In genomic region chr6:43921039-43921438, GRCh38 we compare ENCODE assay signal across 28 cellular contexts.
A peak's percentile ranks its signal among the peaks of the same experiment; 100 is the strongest.
DNase-seq lines count a peak whose midpoint lies in the region; ATAC-seq, FAIRE-seq and TF ChIP-seq lines count a peak whose summit lies in the region.
"Had no signal": no experiment of that assay in that cellular context is flagged by ENCODE, and none has a peak within 500 bp of the region (broad histone marks: within the 10 kb centered on the region; RNA-seq: fewer than 3 reads in every experiment).

No MANE protein-coding gene starts in this region.

- no peak for TF ChIP-seq EP300 in K562 (IDR thresholded peaks at IDR 0.05; ENCODE audit: low read length)

- in situ Hi-C loops in K562 (cut with MboI): no loop called here

- peaks cover under 1% of the 10 kb centered on the region for H3F3A ChIP-seq in neural progenitor cell (ENCODE audit: low read depth)

- H2AFZ ChIP-seq in K562 (ENCODE audit: low read depth, low read length): peak overlapping the region; percentile 4; the same call in 1 of the 2 replicates
- no peak overlapping the region for H2AFZ ChIP-seq in neural progenitor cell (replicated peaks)

- H3K9ac ChIP-seq in K562 (ENCODE audit: insufficient read depth in 1 of 2, low read depth in 2 of 2, low read length in 2 of 2): 0 out of 4 replicates have a peak overlapping the region, but pooled peaks of 1 of the 2 experiments have one; percentile 8
- H3K9ac ChIP-seq in neural progenitor cell: no peak overlapping the region
- H3K9ac ChIP-seq: BLaER1 had no signal

- H3K27ac Mint-ChIP-seq in neural progenitor cell: peak overlapping the region; percentile 61
- H3K27ac Mint-ChIP-seq: activated CD8-positive, alpha-beta T cell treated with anti-CD3 and anti-CD28 coated beads, Interleukin-2, amount 10 ng/mL, durations not matched to agents 7 days and 5 days; activated naive CD4-positive, alpha-beta T cell treated with anti-CD3 and anti-CD28 coated beads, Interleukin-2, amount 50 U/mL, for 24 hours; GM23338; naive thymus-derived CD4-positive, alpha-beta T cell had no signal

- H3K9me3 ChIP-seq in K562 (replicated peaks; ENCODE audit: control insufficient read depth, insufficient read depth, low read depth, low read length): no peaks in the 10 kb centered on the region
- H3K9me3 ChIP-seq in neural progenitor cell (ENCODE audit: low read depth): no peaks in the 10 kb centered on the region
- H3K9me3 ChIP-seq: BLaER1, breast epithelium, gastrocnemius medialis, Peyer's patch, prostate gland had no signal

- WGBS in K562 (ENCODE audit: insufficient coverage, low coverage, missing lambda C conversion rate): 62% methylated on average over 9 of the region's 9 CpGs

- intact Hi-C loops in K562 (cut with micrococcal nuclease): no loop called here

- peak overlapping the region; percentile 14 for H3K4me3 Mint-ChIP-seq in neural progenitor cell
- H3K4me3 Mint-ChIP-seq: activated CD8-positive, alpha-beta T cell treated with anti-CD3 and anti-CD28 coated beads, Interleukin-2, amount 10 ng/mL, durations not matched to agents 7 days and 5 days; activated naive CD4-positive, alpha-beta T cell treated with anti-CD3 and anti-CD28 coated beads, Interleukin-2, amount 50 U/mL, for 24 hours; GM23338 had no signal

- no peaks in the 10 kb centered on the region for H3K36me3 ChIP-seq in K562 (ENCODE audit: control insufficient read depth, insufficient read depth, low read length)
- H3K36me3 ChIP-seq in neural progenitor cell: no peaks in the 10 kb centered on the region
- no peaks in the 10 kb centered on the region for H3K36me3 ChIP-seq in H7 (replicated peaks; ENCODE audit: control insufficient read depth, insufficient read depth, low read length)
- H3K36me3 ChIP-seq: BLaER1, breast epithelium, gastrocnemius medialis, Peyer's patch, prostate gland had no signal

- H3K27me3 Mint-ChIP-seq in neural progenitor cell (ENCODE audit: insufficient read depth, low read depth): peaks cover 4% of the 10 kb centered on the region

- peaks cover 31 to 34% of the 10 kb centered on the region in 2 experiments for H3K4me1 ChIP-seq in K562 (replicated peaks in 1 of 2; ENCODE audit: control insufficient read depth in 2 of 2, insufficient read depth in 2 of 2, low read length in 2 of 2)
- peaks cover 8% of the 10 kb centered on the region for H3K4me1 ChIP-seq in neural progenitor cell
- H3K4me1 ChIP-seq: breast epithelium, prostate gland had no signal

- TF ChIP-seq RAD21 in K562 (CRISPR knock-in tag; conservative IDR thresholded peaks at IDR 0.05 in 1 of 2, IDR thresholded peaks at IDR 0.05 in 1 of 2): no peak

- TF ChIP-seq CTCF in K562 (IDR thresholded peaks at IDR 0.05 in 2 of 3, conservative IDR thresholded peaks at IDR 0.05 in 1 of 3; ENCODE audit: insufficient read depth in 2 of 3, low read depth in 1 of 3, low read length in 3 of 3) (no peak), neural progenitor cell (IDR thresholded peaks at IDR 0.05) (no peak)

- DNase-seq in DMS153 treated with DMSO at 0.1 percent for 48 hours (lab: John Stamatoyannopoulos, UW; ENCODE audit: unreplicated experiment): peak; percentile 39
- peak; percentile 32 for DNase-seq in NCI-H146 treated with DMSO at 0.1 percent for 48 hours (lab: John Stamatoyannopoulos, UW; ENCODE audit: unreplicated experiment)
- no peak for DNase-seq in K562 (ENCODE audit: extremely low read depth in 1 of 4, low spot score in 3 of 4)
- DNase-seq in neural progenitor cell (ENCODE audit: low spot score): no peak
- DNase-seq in COR-L47 (lab: John Stamatoyannopoulos, UW): no peak
- no peak for DNase-seq in SKM-1 treated with dmso at 0.1 percent for 144 hours (lab: John Stamatoyannopoulos, UW; ENCODE audit: unreplicated experiment)
- no peak for DNase-seq in H7
- DNase-seq: activated CD8-positive, alpha-beta T cell treated with anti-CD3 and anti-CD28 coated beads, Interleukin-2, amount 10 ng/mL, durations not matched to agents 7 days and 5 days; amniotic stem cell; gastrocnemius medialis; KBM-7; kidney glomerular epithelial cell; naive thymus-derived CD4-positive, alpha-beta T cell; NCI-H1092; NCI-H2081; NCI-H524; nucleus accumbens; SHP77 treated with DMSO at 0.1 percent for 48 hours; stimulated activated naive CD8-positive, alpha-beta T cell treated with anti-CD3 and anti-CD28 coated beads, Interleukin-15, Interleukin-2, amounts not matched to agents 100 U/mL and 50 U/mL, for 24 hours had no signal

- H3K4me2 ChIP-seq in K562 (ENCODE audit: insufficient read depth, low read length) (no peak overlapping the region), neural progenitor cell (no peak overlapping the region)
- H3K4me2 ChIP-seq: BLaER1, GM23338 had no signal

- no peak overlapping the region for H3K4me3 ChIP-seq in K562
- no peak overlapping the region for H3K4me3 ChIP-seq in neural progenitor cell
- no peak overlapping the region for H3K4me3 ChIP-seq in H7 (ENCODE audit: insufficient read depth, low read depth, low read length)
- H3K4me3 ChIP-seq: BLaER1, breast epithelium, gastrocnemius medialis, GM23338, lung, Peyer's patch, prostate gland had no signal

- ATAC-seq in K562 (no peak), GM19395 (IDR thresholded peaks at IDR 0.05; ENCODE audit: unreplicated experiment) (no peak)
- ATAC-seq: activated CD8-positive, alpha-beta T cell treated with anti-CD3 and anti-CD28 coated beads, Interleukin-2, amount 10 ng/mL, durations not matched to agents 7 days and 5 days; gastrocnemius medialis; GM23338; naive thymus-derived CD4-positive, alpha-beta T cell; stimulated activated naive CD8-positive, alpha-beta T cell treated with anti-CD3 and anti-CD28 coated beads, Interleukin-15, Interleukin-2, amounts not matched to agents 100 U/mL and 50 U/mL, for 24 hours had no signal

- H3K27me3 ChIP-seq in K562 (ENCODE audit: control insufficient read depth in 2 of 2, insufficient read depth in 2 of 2, low read length in 2 of 2) (no peaks in the 10 kb centered on the region), neural progenitor cell (no peaks in the 10 kb centered on the region), H7 (ENCODE audit: control insufficient read depth, insufficient read depth, low read length) (no peaks in the 10 kb centered on the region)
- H3K27me3 ChIP-seq: BLaER1, breast epithelium, gastrocnemius medialis, Peyer's patch had no signal

- no peaks in the 10 kb centered on the region for H3K9me1 ChIP-seq in K562 (ENCODE audit: control insufficient read depth, insufficient read depth, low read length)

- no peaks in the 10 kb centered on the region for H4K20me1 ChIP-seq in K562 (replicated peaks; ENCODE audit: control insufficient read depth, insufficient read depth, low read length)
- H4K20me1 ChIP-seq in neural progenitor cell (ENCODE audit: low read depth): no peaks in the 10 kb centered on the region

- no peaks in the 10 kb centered on the region for H3K79me2 ChIP-seq in K562 (ENCODE audit: control insufficient read depth, insufficient read depth, low read length)
- no peaks in the 10 kb centered on the region for H3K79me2 ChIP-seq in neural progenitor cell (ENCODE audit: low read depth)

- peaks cover 15% of the 10 kb centered on the region for H3K4me1 Mint-ChIP-seq in neural progenitor cell

- CTCF ChIA-PET in K562 (lab: Yijun Ruan, JAX; ENCODE audit: low intra/inter-chr PET ratio): no interaction called here

- FAIRE-seq in K562 (lab: Jason Lieb, UNC): no peak
- FAIRE-seq: HTR-8/SVneo had no signal

- no peaks in the 10 kb centered on the region for H3K9me3 Mint-ChIP-seq in neural progenitor cell
- H3K9me3 Mint-ChIP-seq: activated naive CD4-positive, alpha-beta T cell treated with anti-CD3 and anti-CD28 coated beads, Interleukin-2, amount 50 U/mL, for 24 hours; GM23338; naive thymus-derived CD4-positive, alpha-beta T cell had no signal

- POLR2A ChIA-PET in K562 (lab: Yijun Ruan, JAX): interaction anchor here (0.8 to 2.2 kb wide), 4 partner anchors 7 to 14 kb away, joined by 3 to 15 read pairs (median 4); no protein-coding TSS in a partner anchor

- H3K36me3 Mint-ChIP-seq in neural progenitor cell: no peaks in the 10 kb centered on the region
- H3K36me3 Mint-ChIP-seq: activated naive CD4-positive, alpha-beta T cell treated with anti-CD3 and anti-CD28 coated beads, Interleukin-2, amount 50 U/mL, for 24 hours; naive thymus-derived CD4-positive, alpha-beta T cell had no signal

- no TSS peak for BruUV-seq in K562 (replicated peaks; lab: Mats Ljungman, UMichigan)

- H3K27ac ChIP-seq in K562 (ENCODE audit: extremely low read depth, low read depth, low read length): no peak overlapping the region
- H3K27ac ChIP-seq in neural progenitor cell: no peak overlapping the region
- H3K27ac ChIP-seq: BLaER1, breast epithelium, gastrocnemius medialis, Peyer's patch, prostate gland had no signal

- TF ChIP-seq POLR2A in K562 (conservative IDR thresholded peaks at IDR 0.05): no peak

TF ChIP-seq in K562, 482 proteins besides CTCF, POLR2A, EP300 and RAD21 (continues in another document):
- TF ChIP-seq PTTG1 (tag; IDR thresholded peaks at IDR 0.05; ENCODE audit: low read depth): no peak
- no peak for TF ChIP-seq HMG20B (CRISPR knock-in tag; IDR thresholded peaks at IDR 0.05)
- no peak for TF ChIP-seq SMARCA5 (IDR thresholded peaks at IDR 0.05)
- TF ChIP-seq ZBTB34 (CRISPR knock-in tag; IDR thresholded peaks at IDR 0.05): no peak
- no peak for TF ChIP-seq NELFE (IDR thresholded peaks at IDR 0.05; ENCODE audit: insufficient read depth, insufficient read length)
- no peak for TF ChIP-seq TARDBP (IDR thresholded peaks at IDR 0.05)
- TF ChIP-seq PTBP1 (IDR thresholded peaks at IDR 0.05; ENCODE audit: low read depth, low read length): no peak
- no peak for TF ChIP-seq SIRT6 (IDR thresholded peaks at IDR 0.05; ENCODE audit: low read depth, low read length)
- TF ChIP-seq ILF3 (IDR thresholded peaks at IDR 0.05; ENCODE audit: borderline replicate concordance): no peak
- TF ChIP-seq CXXC5 (CRISPR knock-in tag; IDR thresholded peaks at IDR 0.05): 0 out of 2 replicates have a peak, but pooled peaks have one; percentile 13

Comparison
In these comparisons a context has a peak if more than half of its experiments do, and no peak if none do; other contexts are left out.
1. DNase-seq: peak in DMS153 treated with DMSO at 0.1 percent for 48 hours (single experiment) and NCI-H146 treated with DMSO at 0.1 percent for 48 hours (single experiment); none in K562 (0 of 4), neural progenitor cell (single experiment), COR-L47 (single experiment), SKM-1 treated with dmso at 0.1 percent for 144 hours (single experiment) and H7 (single experiment).